In genomic region chr3:171306631-171307030, GRCh38 we compare ENCODE assay signal across 9 cellular contexts.
DNase-seq lines count a peak whose midpoint lies in the region; ATAC-seq, FAIRE-seq and TF ChIP-seq lines count a peak whose summit lies in the region.
"Had no signal": no experiment of that assay in that cellular context is flagged by ENCODE, and none has a peak within 500 bp of the region (broad histone marks: within the 10 kb centered on the region; RNA-seq: fewer than 3 reads in every experiment).

No MANE protein-coding gene starts in this region.

- no peak overlapping the region for H4K12ac ChIP-seq in trophoblast cell (ENCODE audit: low read depth, low read length)

- no peaks in the 10 kb centered on the region for H3K36me3 ChIP-seq in trophoblast cell (ENCODE audit: control insufficient read depth in 1 of 2, insufficient read depth in 2 of 2, low read length in 2 of 2)

- no peak overlapping the region for H3K27ac ChIP-seq in trophoblast cell (ENCODE audit: low read depth, low read length)

- TF ChIP-seq CTCF in AG10803 (conservative IDR thresholded peaks at IDR 0.05; ENCODE audit: low read length) = no peak

- no peak overlapping the region for H2BK12ac ChIP-seq in trophoblast cell (ENCODE audit: low read length)

- no peak overlapping the region for H2BK5ac ChIP-seq in trophoblast cell (ENCODE audit: low read depth, low read length, poor library complexity)

- no peaks in the 10 kb centered on the region for H3K79me1 ChIP-seq in trophoblast cell (ENCODE audit: low read length)

- H4K91ac ChIP-seq in trophoblast cell (ENCODE audit: low read depth, low read length) = no peak overlapping the region

- no peaks in the 10 kb centered on the region for H3K27me3 ChIP-seq in trophoblast cell (ENCODE audit: insufficient read depth, low read length)

- H2BK120ac ChIP-seq in trophoblast cell (ENCODE audit: insufficient read depth, low read length, poor library complexity) = no peak overlapping the region

- no peak for ATAC-seq in activated CD4-positive, CD25-positive, alpha-beta regulatory T cell treated with anti-CD3 and anti-CD28 coated beads, Interleukin-2, amount 50 U/mL, for 24 hours
- no peak for ATAC-seq in GM21447 (IDR thresholded peaks at IDR 0.05; ENCODE audit: unreplicated experiment)

- no CpG with 5 or more reads among the region's 6 CpGs for WGBS in trophoblast cell (ENCODE audit: extremely low coverage, insufficient coverage, insufficient read length)

- no peak overlapping the region for H3K23ac ChIP-seq in trophoblast cell (ENCODE audit: low read length)

- H3K18ac ChIP-seq in trophoblast cell (ENCODE audit: low read length) = no peak overlapping the region

- H3K79me2 ChIP-seq in trophoblast cell (ENCODE audit: control insufficient read depth, insufficient read depth, low read length, poor library complexity) = no peaks in the 10 kb centered on the region

- H3K14ac ChIP-seq in trophoblast cell (ENCODE audit: low read length) = no peak overlapping the region

- H4K8ac ChIP-seq in trophoblast cell (ENCODE audit: low read depth, low read length) = no peak overlapping the region

- no peak overlapping the region for H3K4ac ChIP-seq in trophoblast cell (ENCODE audit: low read depth, low read length)

- H3K9me3 ChIP-seq in trophoblast cell (ENCODE audit: insufficient read depth, low read depth, low read length) = no peaks in the 10 kb centered on the region

- no peaks in the 10 kb centered on the region for H3K4me1 ChIP-seq in trophoblast cell (ENCODE audit: control insufficient read depth in 1 of 2, insufficient read depth in 2 of 2, low read length in 2 of 2)

- H2AK5ac ChIP-seq in trophoblast cell (ENCODE audit: low read length) = no peak overlapping the region

- H3K4me3 ChIP-seq in AG10803 (ENCODE audit: low read length) (0 out of 2 replicates have a peak overlapping the region, but pooled peaks have one; percentile 2), trophoblast cell (ENCODE audit: low read depth, low read length) (no peak overlapping the region)

- no peak for FAIRE-seq in frontal cortex (lab: Jason Lieb, UNC)
- FAIRE-seq: endometrium had no signal

- no peak overlapping the region for H3K9ac ChIP-seq in trophoblast cell (ENCODE audit: low read length)

- DNase-seq in AG10803 (ENCODE audit: low read depth) (peak; percentile 95), T1000 (lab: John Stamatoyannopoulos, UW) (peak; percentile 51), frontal cortex (ENCODE audit: low spot score in 2 of 2) (peak; percentile 9 to 19), occipital lobe (lab: John Stamatoyannopoulos, UW) (peak; percentile 63), NCI-H1105 (lab: John Stamatoyannopoulos, UW) (no peak), trophoblast cell (no peak)

- no peak overlapping the region for H3K4me2 ChIP-seq in trophoblast cell (ENCODE audit: low read length)

- no peak overlapping the region for H2AFZ ChIP-seq in trophoblast cell (ENCODE audit: insufficient read depth, low read length, poor library complexity)

Comparison
In these comparisons a context has a peak if more than half of its experiments do, and no peak if none do; other contexts are left out.
1. DNase-seq: peak in AG10803 (single experiment), T1000 (single experiment), frontal cortex (2 of 2) and occipital lobe (single experiment); none in NCI-H1105 (single experiment) and trophoblast cell (0 of 2).